ENCODE assay signal across 22 cellular contexts in genomic region chr3:126147932-126148683, GRCh38. TPM values are rescaled to one million over a fixed set of nuclear protein-coding genes. Genes with fewer than 3 reads are reported as not detected.
DNase-seq lines count a peak whose midpoint lies in the region; ATAC-seq and TF ChIP-seq lines count a peak whose summit lies in the region.
"Had no signal": no experiment of that assay in that cellular context is flagged by ENCODE, and none has a peak within 500 bp of the region (broad histone marks: within the 10 kb centered on the region; RNA-seq: fewer than 3 reads in every experiment).

No MANE protein-coding gene starts in this region.

- no peak overlapping the region for H3K27ac ChIP-seq in mesenchymal stem cell (ENCODE audit: low read length, poor library complexity, severe bottlenecking)
- H3K27ac ChIP-seq: dorsolateral prefrontal cortex had no signal

- peaks cover 4% of the 10 kb centered on the region for H3K27me3 Mint-ChIP-seq in activated naive CD4-positive, alpha-beta T cell treated with anti-CD3 and anti-CD28 coated beads, Interleukin-2, amount 10 ng/mL, durations not matched to agents 7 days and 5 days
- H3K27me3 Mint-ChIP-seq in WTC11 (ENCODE audit: low read depth) (no peaks in the 10 kb centered on the region), HFFc6 (ENCODE audit: insufficient read depth) (peaks cover 34% of the 10 kb centered on the region)
- H3K27me3 Mint-ChIP-seq: stimulated activated memory B cell treated with anti-CD40 and anti-IgM and Interleukin-4, amounts not matched to agents 10 μg/mL and 1 μg/mL and 100 μg/mL, for 72 hours had no signal

- POLR2A ChIA-PET in WTC11 (lab: Charles Lee) = interaction anchor here (0.7 kb wide), 1 partner anchor 445 kb away, joined by 3 read pairs; no protein-coding TSS in a partner anchor

- H3K27me3 ChIP-seq in mesenchymal stem cell (ENCODE audit: control insufficient read depth in 1 of 2, insufficient read depth in 1 of 2, low read length in 2 of 2) = peaks cover 24 to 70% of the 10 kb centered on the region in 2 experiments
- H3K27me3 ChIP-seq: dorsolateral prefrontal cortex had no signal

- TF ChIP-seq CTCF in WTC11 (IDR thresholded peaks at IDR 0.05) = no peak
- no peak for TF ChIP-seq CTCF in HFFc6 (IDR thresholded peaks at IDR 0.05)

- H2AFZ ChIP-seq in mesenchymal stem cell (ENCODE audit: low read depth, low read length) = no peak overlapping the region

- H3K4ac ChIP-seq in mesenchymal stem cell (ENCODE audit: low read depth in 1 of 2, low read length in 2 of 2) = no peak overlapping the region

- no peak for TF ChIP-seq POLR2A in GM18505 (IDR thresholded peaks at IDR 0.05; ENCODE audit: borderline replicate concordance, extremely low read depth, insufficient read depth, insufficient read length)

- H2BK5ac ChIP-seq in mesenchymal stem cell (ENCODE audit: low read depth, low read length, poor library complexity, severe bottlenecking) = no peak overlapping the region

- no peak overlapping the region for H2AK5ac ChIP-seq in mesenchymal stem cell (ENCODE audit: low read length, severe bottlenecking)

- no peaks in the 10 kb centered on the region for H3K9me3 ChIP-seq in mesenchymal stem cell (ENCODE audit: control insufficient read depth, low read length)
- H3K9me3 ChIP-seq: SK-N-SH had no signal

- no peak for ATAC-seq in WTC11
- ATAC-seq in GM18505 (IDR thresholded peaks at IDR 0.05; ENCODE audit: unreplicated experiment) = no peak
- ATAC-seq: activated naive CD4-positive, alpha-beta T cell treated with anti-CD3 and anti-CD28 coated beads, Interleukin-2, amount 50 U/mL, for 72 hours; GM12878; T-helper 17 cell had no signal

- peak overlapping the region; percentile 70 for H4K91ac ChIP-seq in mesenchymal stem cell (ENCODE audit: low read length)

- no peaks in the 10 kb centered on the region for H3K4me1 ChIP-seq in mesenchymal stem cell (ENCODE audit: control insufficient read depth, insufficient read depth, low read depth, low read length)

- H2BK12ac ChIP-seq in mesenchymal stem cell (ENCODE audit: low read length in 2 of 2) = no peak overlapping the region

- no peak overlapping the region for H3K23ac ChIP-seq in mesenchymal stem cell (ENCODE audit: low read length in 2 of 2)

- no peak overlapping the region for H4K8ac ChIP-seq in mesenchymal stem cell (ENCODE audit: low read length)

- no peaks in the 10 kb centered on the region for H3K4me1 Mint-ChIP-seq in activated naive CD4-positive, alpha-beta T cell treated with anti-CD3 and anti-CD28 coated beads, Interleukin-2, amount 10 ng/mL, durations not matched to agents 7 days and 5 days
- H3K4me1 Mint-ChIP-seq in WTC11 = no peaks in the 10 kb centered on the region
- no peaks in the 10 kb centered on the region for H3K4me1 Mint-ChIP-seq in HFFc6 (ENCODE audit: low read depth)
- H3K4me1 Mint-ChIP-seq: stimulated activated memory B cell treated with anti-CD40 and anti-IgM and Interleukin-4, amounts not matched to agents 10 μg/mL and 1 μg/mL and 100 μg/mL, for 72 hours had no signal

- no peak overlapping the region for H3K9ac ChIP-seq in mesenchymal stem cell (ENCODE audit: low read length)
- H3K9ac ChIP-seq: SK-N-SH had no signal

- no peaks in the 10 kb centered on the region for H3K36me3 Mint-ChIP-seq in activated naive CD4-positive, alpha-beta T cell treated with anti-CD3 and anti-CD28 coated beads, Interleukin-2, amount 10 ng/mL, durations not matched to agents 7 days and 5 days
- H3K36me3 Mint-ChIP-seq in WTC11 (no peaks in the 10 kb centered on the region), HFFc6 (ENCODE audit: low read depth) (no peaks in the 10 kb centered on the region)
- H3K36me3 Mint-ChIP-seq: activated naive CD4-positive, alpha-beta T cell treated with anti-CD3 and anti-CD28 coated beads, Interleukin-2, amount 50 U/mL, for 72 hours; stimulated activated memory B cell treated with anti-CD40 and anti-IgM and Interleukin-4, amounts not matched to agents 10 μg/mL and 1 μg/mL and 100 μg/mL, for 72 hours had no signal

- no peaks in the 10 kb centered on the region for H3K79me1 ChIP-seq in mesenchymal stem cell (replicated peaks; ENCODE audit: low read length, poor library complexity, severe bottlenecking)

- DNase-seq in activated naive CD4-positive, alpha-beta T cell treated with anti-CD3 and anti-CD28 coated beads, Interleukin-2, amount 50 U/mL, for 16 hours = peak; percentile 6
- no peak for DNase-seq in activated naive CD4-positive, alpha-beta T cell treated with anti-CD3 and anti-CD28 coated beads, Interleukin-2, amount 10 ng/mL, durations not matched to agents 7 days and 5 days
- DNase-seq in WTC11 (ENCODE audit: low spot score) (peak; percentile 4), mesenchymal stem cell (no peak), ureter (ENCODE audit: low spot score) (peak; percentile 24), HFFc6 (no peak)
- DNase-seq: central memory CD4-positive, alpha-beta T cell; Kasumi-1; mesendoderm; NCI-H1694 treated with DMSO at 0.1 percent for 48 hours; NCI-H2171; NCI-H526 treated with DMSO at 0.1 percent for 48 hours; RPMI8226; SK-N-SH; T-helper 17 cell had no signal

- H3K27ac Mint-ChIP-seq in activated naive CD4-positive, alpha-beta T cell treated with anti-CD3 and anti-CD28 coated beads, Interleukin-2, amount 10 ng/mL, durations not matched to agents 7 days and 5 days = no peak overlapping the region
- H3K27ac Mint-ChIP-seq in WTC11 = no peak overlapping the region
- H3K27ac Mint-ChIP-seq in HFFc6 = no peak overlapping the region
- H3K27ac Mint-ChIP-seq: activated naive CD4-positive, alpha-beta T cell treated with anti-CD3 and anti-CD28 coated beads, Interleukin-2, amount 50 U/mL, for 72 hours; stimulated activated memory B cell treated with anti-CD40 and anti-IgM and Interleukin-4, amounts not matched to agents 10 μg/mL and 1 μg/mL and 100 μg/mL, for 72 hours; T-helper 17 cell had no signal

- no peak overlapping the region for H3K14ac ChIP-seq in mesenchymal stem cell (ENCODE audit: low read length in 2 of 2)

- no peak overlapping the region for H3K18ac ChIP-seq in mesenchymal stem cell (ENCODE audit: low read depth in 1 of 2, low read length in 2 of 2)

- no peak overlapping the region for H3K4me3 ChIP-seq in mesenchymal stem cell (ENCODE audit: insufficient read depth in 1 of 2, low read depth in 1 of 2, low read length in 2 of 2)
- H3K4me3 ChIP-seq: dorsolateral prefrontal cortex, GM12878, smooth muscle cell had no signal

- H3K9me3 Mint-ChIP-seq in activated naive CD4-positive, alpha-beta T cell treated with anti-CD3 and anti-CD28 coated beads, Interleukin-2, amount 10 ng/mL, durations not matched to agents 7 days and 5 days = no peaks in the 10 kb centered on the region
- H3K9me3 Mint-ChIP-seq in WTC11 (no peaks in the 10 kb centered on the region), HFFc6 (no peaks in the 10 kb centered on the region)
- H3K9me3 Mint-ChIP-seq: activated naive CD4-positive, alpha-beta T cell treated with anti-CD3 and anti-CD28 coated beads, Interleukin-2, amount 50 U/mL, for 72 hours; stimulated activated memory B cell treated with anti-CD40 and anti-IgM and Interleukin-4, amounts not matched to agents 10 μg/mL and 1 μg/mL and 100 μg/mL, for 72 hours had no signal

- CTCF ChIA-PET in activated naive CD4-positive, alpha-beta T cell treated with anti-CD3 and anti-CD28 coated beads, Interleukin-2, amount 10 ng/mL, durations not matched to agents 7 days and 5 days (lab: Charles Lee) = interaction anchor here (1.1 kb wide), 1 partner anchor 16 kb away, joined by 3 read pairs; no protein-coding TSS in a partner anchor
- CTCF ChIA-PET in WTC11 (lab: Charles Lee) = interaction anchor here (1.0 to 1.6 kb wide), 3 partner anchors 14 to 161 kb away, joined by 3 to 6 read pairs (median 4); no protein-coding TSS in a partner anchor

- H3K36me3 ChIP-seq in mesenchymal stem cell (ENCODE audit: control insufficient read depth in 1 of 2, insufficient read depth in 2 of 2, low read depth in 1 of 2, low read length in 2 of 2) = no peaks in the 10 kb centered on the region

- WGBS in mesenchymal stem cell = 76% methylated on average over 15 of the region's 15 CpGs

- H2BK120ac ChIP-seq in mesenchymal stem cell (ENCODE audit: low read depth, low read length) = no peak overlapping the region

- no peak overlapping the region for H3K4me2 ChIP-seq in mesenchymal stem cell (ENCODE audit: low read length, poor library complexity, severe bottlenecking)
- H3K4me2 ChIP-seq: SK-N-SH, smooth muscle cell had no signal

- H2BK15ac ChIP-seq in mesenchymal stem cell (ENCODE audit: low read depth, poor library complexity, severe bottlenecking) = no peak overlapping the region

- no peak overlapping the region for H3K4me3 Mint-ChIP-seq in activated naive CD4-positive, alpha-beta T cell treated with anti-CD3 and anti-CD28 coated beads, Interleukin-2, amount 10 ng/mL, durations not matched to agents 7 days and 5 days
- H3K4me3 Mint-ChIP-seq in WTC11 = no peak overlapping the region
- H3K4me3 Mint-ChIP-seq in HFFc6 = no peak overlapping the region
- H3K4me3 Mint-ChIP-seq: stimulated activated memory B cell treated with anti-CD40 and anti-IgM and Interleukin-4, amounts not matched to agents 10 μg/mL and 1 μg/mL and 100 μg/mL, for 72 hours; T-helper 17 cell had no signal

TF ChIP-seq in WTC11, 78 proteins besides CTCF, POLR2A, EP300 and RAD21:
- TF ChIP-seq NR2C2 (CRISPR knock-in tag; IDR thresholded peaks at IDR 0.05) = no peak
- no peak for TF ChIP-seq ZNF416 (CRISPR knock-in tag; IDR thresholded peaks at IDR 0.05)
- no peak for TF ChIP-seq HMGA2 (CRISPR knock-in tag; IDR thresholded peaks at IDR 0.05)
- TF ChIP-seq TP53 (CRISPR knock-in tag; IDR thresholded peaks at IDR 0.05) = no peak
- TF ChIP-seq PREB (CRISPR knock-in tag; IDR thresholded peaks at IDR 0.05; ENCODE audit: borderline replicate concordance) = no peak
- no peak for TF ChIP-seq TEAD1 (CRISPR knock-in tag; IDR thresholded peaks at IDR 0.05)
- no peak for TF ChIP-seq ZNF219 (CRISPR knock-in tag; IDR thresholded peaks at IDR 0.05; ENCODE audit: borderline replicate concordance)
- TF ChIP-seq EMX1 (CRISPR knock-in tag; IDR thresholded peaks at IDR 0.05) = no peak

RNA-seq across cellular contexts. Expression of gene ALDH1L1, which starts 32.3 kb away (rescaled TPM):
- total RNA-seq in WTC11 (2021) (0.78 to 2.0 TPM (median 1.2 TPM) in 3 replicates), ureter (129 TPM)
- 0.08 TPM for polyA plus RNA-seq in mesenchymal stem cell (2013, experiment 1 of 2)
- not detected for polyA plus RNA-seq in mesenchymal stem cell (2013, experiment 2 of 2)
- under 1 TPM in 1 of 6 experiments, not detected in 5; 0.05 TPM for total RNA-seq in HFFc6 (2021; fragmentation: NEBNext Ultra II Directional; extraction: Animal tissue kit (Norgen Biotek cat#: 25700))
- total RNA-seq: endothelial cell of umbilical vein, smooth muscle cell, T-helper 17 cell had no signal
- polyA plus RNA-seq: endothelial cell of umbilical vein, SK-N-SH had no signal

Comparison
In these comparisons a context has a peak if more than half of its experiments do, and no peak if none do; other contexts are left out.
1. DNase-seq: peak in activated naive CD4-positive, alpha-beta T cell treated with anti-CD3 and anti-CD28 coated beads, Interleukin-2, amount 50 U/mL, for 16 hours (single experiment), WTC11 (single experiment) and ureter (single experiment); none in activated naive CD4-positive, alpha-beta T cell treated with anti-CD3 and anti-CD28 coated beads, Interleukin-2, amount 10 ng/mL, durations not matched to agents 7 days and 5 days (single experiment), mesenchymal stem cell (single experiment) and HFFc6 (single experiment).
2. RNA of gene ALDH1L1, which starts 32.3 kb away (total RNA-seq): 129 TPM in ureter (single experiment); 0.78 to 2.0 TPM in WTC11 and 0.05 TPM in HFFc6; every median in the first group is over 10 times any median in the second.